ENCODE assay signal across 16 cellular contexts in genomic region chr5:77367733-77368132, GRCh38.
DNase-seq lines count a peak whose midpoint lies in the region; ATAC-seq and TF ChIP-seq lines count a peak whose summit lies in the region.
"Had no signal": no experiment of that assay in that cellular context is flagged by ENCODE, and none has a peak within 500 bp of the region (broad histone marks: within the 10 kb centered on the region; RNA-seq: fewer than 3 reads in every experiment).

No MANE protein-coding gene starts in this region.

- CTCF ChIA-PET in activated CD8-positive, alpha-beta T cell treated with anti-CD3 and anti-CD28 coated beads for 36 hours (lab: Charles Lee): no interaction called here
- CTCF ChIA-PET in activated CD8-positive, alpha-beta T cell treated with anti-CD3 and anti-CD28 coated beads, Interleukin-2, amount 10 ng/mL, durations not matched to agents 7 days and 5 days (lab: Charles Lee): no interaction called here
- CTCF ChIA-PET in HCT116 (lab: Charles Lee): no interaction called here

- no peak for TF ChIP-seq EP300 in gastroesophageal sphincter (IDR thresholded peaks at IDR 0.05)

- ATAC-seq in activated CD8-positive, alpha-beta T cell treated with anti-CD3 and anti-CD28 coated beads for 36 hours: peak; percentile 65
- ATAC-seq in activated CD8-positive, alpha-beta T cell treated with anti-CD3 and anti-CD28 coated beads, Interleukin-2, amount 10 ng/mL, durations not matched to agents 7 days and 5 days: no peak
- ATAC-seq in HCT116: peak; percentile 70
- ATAC-seq in gastroesophageal sphincter: no peak
- ATAC-seq in GM18520 (IDR thresholded peaks at IDR 0.05; ENCODE audit: unreplicated experiment): no peak
- ATAC-seq in GM21381 (IDR thresholded peaks at IDR 0.05; ENCODE audit: unreplicated experiment): no peak

- POLR2A ChIA-PET in activated CD8-positive, alpha-beta T cell treated with anti-CD3 and anti-CD28 coated beads for 36 hours (lab: Charles Lee): no interaction called here
- POLR2A ChIA-PET in activated CD8-positive, alpha-beta T cell treated with anti-CD3 and anti-CD28 coated beads, Interleukin-2, amount 10 ng/mL, durations not matched to agents 7 days and 5 days (lab: Charles Lee): no interaction called here
- POLR2A ChIA-PET in HCT116 (lab: Charles Lee): interaction anchor here (0.6 kb wide), 1 partner anchor 109 kb away, joined by 5 read pairs; no protein-coding TSS in a partner anchor

- no peak overlapping the region for H2BK120ac ChIP-seq in trophoblast cell (ENCODE audit: insufficient read depth, low read length, poor library complexity)

- no peak overlapping the region for H4K12ac ChIP-seq in trophoblast cell (ENCODE audit: low read depth, low read length)

- DNase-seq in activated CD8-positive, alpha-beta T cell treated with anti-CD3 and anti-CD28 coated beads for 36 hours: peak; percentile 45
- DNase-seq in activated CD8-positive, alpha-beta T cell treated with anti-CD3 and anti-CD28 coated beads, Interleukin-2, amount 10 ng/mL, durations not matched to agents 7 days and 5 days: no peak
- DNase-seq in HCT116 (ENCODE audit: low read depth, low spot score) (peak; percentile 13), amniotic epithelial cell (ENCODE audit: low read depth) (peak; percentile 34), trophoblast cell (peak; percentile 59 to 62)
- DNase-seq: Caco-2; esophagus squamous epithelium; NCI-H1105; nephron progenitor cell; stimulated activated naive CD4-positive, alpha-beta T cell had no signal

- TF ChIP-seq CTCF in activated CD8-positive, alpha-beta T cell treated with anti-CD3 and anti-CD28 coated beads for 36 hours (IDR thresholded peaks at IDR 0.05): no peak
- TF ChIP-seq CTCF in HCT116 (IDR thresholded peaks at IDR 0.05 in 2 of 3, conservative IDR thresholded peaks at IDR 0.05 in 1 of 3; ENCODE audit: borderline replicate concordance in 1 of 3, insufficient read depth in 1 of 3, low read depth in 2 of 3, low read length in 2 of 3) (no peak), gastroesophageal sphincter (IDR thresholded peaks at IDR 0.05) (no peak)

- H3K27me3 Mint-ChIP-seq in activated CD8-positive, alpha-beta T cell treated with anti-CD3 and anti-CD28 coated beads for 36 hours: no peaks in the 10 kb centered on the region
- H3K27me3 Mint-ChIP-seq in activated CD8-positive, alpha-beta T cell treated with anti-CD3 and anti-CD28 coated beads, Interleukin-2, amount 10 ng/mL, durations not matched to agents 7 days and 5 days (ENCODE audit: low read depth): peaks cover 4% of the 10 kb centered on the region
- H3K27me3 Mint-ChIP-seq: IgD-negative memory B cell had no signal

- no peaks in the 10 kb centered on the region for H3K9me3 Mint-ChIP-seq in activated CD8-positive, alpha-beta T cell treated with anti-CD3 and anti-CD28 coated beads for 36 hours
- H3K9me3 Mint-ChIP-seq in activated CD8-positive, alpha-beta T cell treated with anti-CD3 and anti-CD28 coated beads, Interleukin-2, amount 10 ng/mL, durations not matched to agents 7 days and 5 days (ENCODE audit: insufficient read depth): no peaks in the 10 kb centered on the region
- H3K9me3 Mint-ChIP-seq: IgD-negative memory B cell, nephron progenitor cell had no signal

- no peak overlapping the region for H3K9ac ChIP-seq in HCT116 (ENCODE audit: low read length)
- H3K9ac ChIP-seq in trophoblast cell (ENCODE audit: low read length): no peak overlapping the region

- no peaks in the 10 kb centered on the region for H3K79me1 ChIP-seq in trophoblast cell (ENCODE audit: low read length)

- H4K91ac ChIP-seq in trophoblast cell (ENCODE audit: low read depth, low read length): no peak overlapping the region

- H3K4me3 Mint-ChIP-seq in activated CD8-positive, alpha-beta T cell treated with anti-CD3 and anti-CD28 coated beads for 36 hours: no peak overlapping the region
- H3K4me3 Mint-ChIP-seq in activated CD8-positive, alpha-beta T cell treated with anti-CD3 and anti-CD28 coated beads, Interleukin-2, amount 10 ng/mL, durations not matched to agents 7 days and 5 days: no peak overlapping the region
- H3K4me3 Mint-ChIP-seq: IgD-negative memory B cell, nephron progenitor cell had no signal

- no peak overlapping the region for H3K23ac ChIP-seq in trophoblast cell (ENCODE audit: low read length)

- H2BK5ac ChIP-seq in trophoblast cell (ENCODE audit: low read depth, low read length, poor library complexity): no peak overlapping the region

- H3K4me1 ChIP-seq in HCT116 (ENCODE audit: control insufficient read depth in 1 of 2, insufficient read depth in 2 of 2, low read length in 2 of 2) (peaks cover 0 to 12% of the 10 kb centered on the region in 2 experiments; a peak in 1 of 4 replicates), trophoblast cell (ENCODE audit: control insufficient read depth in 1 of 2, insufficient read depth in 2 of 2, low read length in 2 of 2) (no peaks in the 10 kb centered on the region), gastroesophageal sphincter (no peaks in the 10 kb centered on the region)
- H3K4me1 ChIP-seq: Caco-2, SJSA1 had no signal

- H3K9me3 ChIP-seq in HCT116 (ENCODE audit: control insufficient read depth in 1 of 2, insufficient read depth in 1 of 2, low read depth in 1 of 2, low read length in 2 of 2) (no peaks in the 10 kb centered on the region), trophoblast cell (ENCODE audit: insufficient read depth, low read depth, low read length) (no peaks in the 10 kb centered on the region), gastroesophageal sphincter (no peaks in the 10 kb centered on the region)
- H3K9me3 ChIP-seq: Caco-2, esophagus squamous epithelium, SJSA1 had no signal

- no peak overlapping the region for H3K18ac ChIP-seq in trophoblast cell (ENCODE audit: low read length)

- no peak for TF ChIP-seq POLR2A in HCT116 (IDR thresholded peaks at IDR 0.05; ENCODE audit: borderline replicate concordance, extremely low read depth, insufficient read depth, insufficient read length)
- no peak for TF ChIP-seq POLR2A in gastroesophageal sphincter (IDR thresholded peaks at IDR 0.05)

- H3K4me2 ChIP-seq in HCT116 (ENCODE audit: low read length) (no peak overlapping the region), trophoblast cell (ENCODE audit: low read length) (no peak overlapping the region)

- no peak overlapping the region for H3K27ac Mint-ChIP-seq in activated CD8-positive, alpha-beta T cell treated with anti-CD3 and anti-CD28 coated beads for 36 hours
- no peak overlapping the region for H3K27ac Mint-ChIP-seq in activated CD8-positive, alpha-beta T cell treated with anti-CD3 and anti-CD28 coated beads, Interleukin-2, amount 10 ng/mL, durations not matched to agents 7 days and 5 days
- H3K27ac Mint-ChIP-seq: IgD-negative memory B cell, nephron progenitor cell had no signal

- H3K4me1 Mint-ChIP-seq in activated CD8-positive, alpha-beta T cell treated with anti-CD3 and anti-CD28 coated beads for 36 hours (ENCODE audit: low read depth): peaks cover 4% of the 10 kb centered on the region
- H3K4me1 Mint-ChIP-seq in activated CD8-positive, alpha-beta T cell treated with anti-CD3 and anti-CD28 coated beads, Interleukin-2, amount 10 ng/mL, durations not matched to agents 7 days and 5 days (ENCODE audit: low read depth): no peaks in the 10 kb centered on the region
- H3K4me1 Mint-ChIP-seq: nephron progenitor cell had no signal

- no peak overlapping the region for H3K14ac ChIP-seq in trophoblast cell (ENCODE audit: low read length)

- H2BK12ac ChIP-seq in trophoblast cell (ENCODE audit: low read length): no peak overlapping the region

- H3K79me2 ChIP-seq in HCT116 (ENCODE audit: insufficient read depth, low read length) (no peaks in the 10 kb centered on the region), trophoblast cell (ENCODE audit: control insufficient read depth, insufficient read depth, low read length, poor library complexity) (no peaks in the 10 kb centered on the region)

- no peaks in the 10 kb centered on the region for H3K9me2 ChIP-seq in HCT116 (ENCODE audit: insufficient read depth)

- no CpG with 5 or more reads among the region's 4 CpGs for WGBS in trophoblast cell (ENCODE audit: extremely low coverage, insufficient coverage, insufficient read length)
- 80 to 94% methylated on average over 1 to 3 of the region's 4 CpGs for WGBS in gastroesophageal sphincter (ENCODE audit: low coverage in 1 of 2), 2 donors

- H4K8ac ChIP-seq in trophoblast cell (ENCODE audit: low read depth, low read length): no peak overlapping the region

- no peak overlapping the region for H3K4ac ChIP-seq in trophoblast cell (ENCODE audit: low read depth, low read length)

- H3K27me3 ChIP-seq in HCT116 (ENCODE audit: insufficient read depth, low read length): no peaks in the 10 kb centered on the region
- H3K27me3 ChIP-seq in trophoblast cell (ENCODE audit: insufficient read depth, low read length): no peaks in the 10 kb centered on the region
- H3K27me3 ChIP-seq in gastroesophageal sphincter: no peaks in the 10 kb centered on the region
- H3K27me3 ChIP-seq: esophagus squamous epithelium, SJSA1 had no signal

- no peak overlapping the region for H2AK5ac ChIP-seq in trophoblast cell (ENCODE audit: low read length)

- H3K36me3 Mint-ChIP-seq in activated CD8-positive, alpha-beta T cell treated with anti-CD3 and anti-CD28 coated beads for 36 hours (ENCODE audit: low read depth): no peaks in the 10 kb centered on the region
- H3K36me3 Mint-ChIP-seq in activated CD8-positive, alpha-beta T cell treated with anti-CD3 and anti-CD28 coated beads, Interleukin-2, amount 10 ng/mL, durations not matched to agents 7 days and 5 days (ENCODE audit: low read depth): no peaks in the 10 kb centered on the region
- H3K36me3 Mint-ChIP-seq: IgD-negative memory B cell had no signal

- H3K36me3 ChIP-seq in HCT116 (ENCODE audit: control insufficient read depth in 1 of 2, insufficient read depth in 2 of 2, low read length in 2 of 2) (no peaks in the 10 kb centered on the region), trophoblast cell (ENCODE audit: control insufficient read depth in 1 of 2, insufficient read depth in 2 of 2, low read length in 2 of 2) (no peaks in the 10 kb centered on the region), gastroesophageal sphincter (no peaks in the 10 kb centered on the region)
- H3K36me3 ChIP-seq: esophagus squamous epithelium, SJSA1 had no signal

- H3K27ac ChIP-seq in HCT116 (ENCODE audit: low read depth, low read length): no peak overlapping the region
- H3K27ac ChIP-seq in trophoblast cell (ENCODE audit: low read depth, low read length): no peak overlapping the region
- H3K27ac ChIP-seq in gastroesophageal sphincter: no peak overlapping the region
- H3K27ac ChIP-seq: esophagus squamous epithelium, SJSA1 had no signal

- TF ChIP-seq RAD21 in HCT116 (IDR thresholded peaks at IDR 0.05; ENCODE audit: low read depth): no peak

- no TSS peak for BruUV-seq in HCT116 (replicated peaks; lab: Mats Ljungman, UMichigan)

- intact Hi-C loops in activated CD8-positive, alpha-beta T cell treated with anti-CD3 and anti-CD28 coated beads for 36 hours (cut with micrococcal nuclease): no loop called here
- intact Hi-C loops in HCT116 (cut with micrococcal nuclease): no loop called here

- no peak overlapping the region for H3K4me3 ChIP-seq in HCT116 (replicated peaks in 1 of 2; ENCODE audit: low read depth in 1 of 2, low read length in 2 of 2)
- no peak overlapping the region for H3K4me3 ChIP-seq in trophoblast cell (ENCODE audit: low read depth, low read length)
- no peak overlapping the region for H3K4me3 ChIP-seq in gastroesophageal sphincter
- H3K4me3 ChIP-seq: esophagus squamous epithelium, lung, SJSA1 had no signal

- H2AFZ ChIP-seq in HCT116 (ENCODE audit: low read depth, low read length, poor library complexity, severe bottlenecking) (no peak overlapping the region), trophoblast cell (ENCODE audit: insufficient read depth, low read length, poor library complexity) (no peak overlapping the region)

- no peaks in the 10 kb centered on the region for H4K20me1 ChIP-seq in HCT116 (ENCODE audit: insufficient read depth)

- RAD21 ChIA-PET in HCT116 (lab: Charles Lee; ENCODE audit: low non-redundant PET in 1 of 2, low total read pairs in 2 of 2, uncharacterized antibody in 2 of 2, unreplicated experiment in 2 of 2): no interaction called here

Comparison
In these comparisons a context has a peak if more than half of its experiments do, and no peak if none do; other contexts are left out.
1. ATAC-seq: peak in activated CD8-positive, alpha-beta T cell treated with anti-CD3 and anti-CD28 coated beads for 36 hours (single experiment) and HCT116 (single experiment); none in activated CD8-positive, alpha-beta T cell treated with anti-CD3 and anti-CD28 coated beads, Interleukin-2, amount 10 ng/mL, durations not matched to agents 7 days and 5 days (single experiment), gastroesophageal sphincter (single experiment), GM18520 (single experiment) and GM21381 (single experiment).